ENCODE assay signal across 9 cellular contexts in the genomic region with DNA sequence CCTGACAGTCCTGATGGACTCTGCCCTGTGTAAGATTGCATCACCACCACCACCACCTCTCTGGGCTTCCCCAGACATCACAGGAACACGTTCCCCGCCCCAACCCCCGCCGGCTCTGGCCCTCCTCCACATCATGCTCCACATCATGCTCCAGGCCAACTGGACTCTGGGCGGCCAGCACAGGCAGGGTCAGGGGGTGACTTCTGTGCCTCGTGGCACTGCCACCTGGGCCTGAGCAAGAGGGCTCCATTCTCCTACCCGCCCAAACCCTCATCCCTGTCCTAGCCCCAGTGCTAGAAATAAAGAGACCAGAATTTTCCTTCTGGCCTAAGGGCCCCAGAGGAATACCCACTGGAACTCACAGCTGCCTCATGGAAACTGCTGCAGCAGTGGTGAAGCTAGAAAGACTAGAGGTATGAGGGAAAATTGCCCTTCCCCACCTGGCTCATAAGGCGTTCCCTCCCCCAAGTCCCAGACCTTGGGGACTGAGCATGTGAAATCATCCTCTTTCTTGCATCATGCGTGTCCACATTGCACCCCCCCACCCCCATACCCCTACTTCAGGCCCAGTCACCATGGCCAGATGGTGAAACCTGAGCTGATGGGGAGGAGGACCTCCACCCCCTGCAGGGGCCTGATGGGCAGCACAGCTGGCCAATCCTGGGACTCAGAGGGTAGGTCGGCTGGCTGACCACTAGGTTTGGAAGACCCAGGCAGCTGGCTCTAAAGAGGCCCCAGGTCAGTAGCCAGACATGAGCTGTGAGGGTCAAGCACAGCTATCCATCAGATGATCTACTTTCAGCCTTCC. TPM values are rescaled to one million over a fixed set of nuclear protein-coding genes. Genes with fewer than 3 reads are reported as not detected.
DNase-seq lines count a peak whose midpoint lies in the region; ATAC-seq and TF ChIP-seq lines count a peak whose summit lies in the region.
"Had no signal": no experiment of that assay in that cellular context is flagged by ENCODE, and none has a peak within 500 bp of the region (broad histone marks: within the 10 kb centered on the region; RNA-seq: fewer than 3 reads in every experiment).

A gene with protein sequence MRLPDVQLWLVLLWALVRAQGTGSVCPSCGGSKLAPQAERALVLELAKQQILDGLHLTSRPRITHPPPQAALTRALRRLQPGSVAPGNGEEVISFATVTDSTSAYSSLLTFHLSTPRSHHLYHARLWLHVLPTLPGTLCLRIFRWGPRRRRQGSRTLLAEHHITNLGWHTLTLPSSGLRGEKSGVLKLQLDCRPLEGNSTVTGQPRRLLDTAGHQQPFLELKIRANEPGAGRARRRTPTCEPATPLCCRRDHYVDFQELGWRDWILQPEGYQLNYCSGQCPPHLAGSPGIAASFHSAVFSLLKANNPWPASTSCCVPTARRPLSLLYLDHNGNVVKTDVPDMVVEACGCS (plus strand): TSS at position 742 of the 808 bp plus-strand sequence. CDS start 230 bp downstream, outside the sequence.

- TF ChIP-seq CTCF in DOHH2 (IDR thresholded peaks at IDR 0.05; ENCODE audit: low read depth, low read length, poor library complexity, severe bottlenecking) = no peak
- TF ChIP-seq CTCF in activated CD8-positive, alpha-beta T cell treated with anti-CD3 and anti-CD28 coated beads for 36 hours (IDR thresholded peaks at IDR 0.05) = no peak

- H3K27me3 Mint-ChIP-seq in activated CD8-positive, alpha-beta T cell treated with anti-CD3 and anti-CD28 coated beads for 36 hours = no peaks in the 10 kb centered on the region
- peaks cover 1% of the 10 kb centered on the region for H3K27me3 Mint-ChIP-seq in memory B cell

- H3K4me3 Mint-ChIP-seq in activated CD8-positive, alpha-beta T cell treated with anti-CD3 and anti-CD28 coated beads for 36 hours = peak within 1 kb of the TSS; percentile 81
- H3K4me3 Mint-ChIP-seq in memory B cell = peak within 1 kb of the TSS; percentile 84

- peaks cover 10% of the 10 kb centered on the region; the same call in 1 of the 2 replicates for H3F3A ChIP-seq in DOHH2 (ENCODE audit: control insufficient read depth, insufficient read depth)

- H3K36me3 ChIP-seq in DOHH2 (ENCODE audit: control insufficient read depth, low read length) (no peaks in the 10 kb centered on the region), MG63 (no peaks in the 10 kb centered on the region)

- H3K9me2 ChIP-seq in DOHH2 (replicated peaks; ENCODE audit: control insufficient read depth, low read length) = no peaks in the 10 kb centered on the region

- peak; percentile 58 for DNase-seq in MG63
- peak; percentile 64 for DNase-seq in activated CD8-positive, alpha-beta T cell treated with anti-CD3 and anti-CD28 coated beads for 36 hours
- DNase-seq in memory B cell (ENCODE audit: low spot score in 2 of 2) = no peak
- DNase-seq in central memory CD4-positive, alpha-beta T cell = no peak
- no peak for DNase-seq in GDM1 (lab: John Stamatoyannopoulos, UW)
- no peak for DNase-seq in COLO829 (ENCODE audit: low spot score)

- no peak for ATAC-seq in activated CD8-positive, alpha-beta T cell treated with anti-CD3 and anti-CD28 coated beads for 36 hours
- ATAC-seq in memory B cell (ENCODE audit: low read depth) (no peak), GM21528 (IDR thresholded peaks at IDR 0.05; ENCODE audit: low FRiP score, unreplicated experiment) (no peak)

- H3K4me1 Mint-ChIP-seq in activated CD8-positive, alpha-beta T cell treated with anti-CD3 and anti-CD28 coated beads for 36 hours (ENCODE audit: low read depth) = peaks cover 39% of the 10 kb centered on the region
- H3K4me1 Mint-ChIP-seq in memory B cell = peaks cover 22% of the 10 kb centered on the region

- no peaks in the 10 kb centered on the region for H3K27me3 ChIP-seq in DOHH2 (ENCODE audit: control insufficient read depth, low read length)
- H3K27me3 ChIP-seq in MG63 = no peaks in the 10 kb centered on the region

- H3K27ac ChIP-seq in DOHH2 (ENCODE audit: low read depth, low read length) = no peak within 1 kb of the TSS
- H3K27ac ChIP-seq: VCaP had no signal

- no peaks in the 10 kb centered on the region for H3K9me3 ChIP-seq in DOHH2 (ENCODE audit: control insufficient read depth, insufficient read depth, low read length)
- H3K9me3 ChIP-seq in MG63 = no peaks in the 10 kb centered on the region

- peak within 1 kb of the TSS; percentile 84 for H3K27ac Mint-ChIP-seq in activated CD8-positive, alpha-beta T cell treated with anti-CD3 and anti-CD28 coated beads for 36 hours
- peak within 1 kb of the TSS; percentile 9 for H3K27ac Mint-ChIP-seq in memory B cell

- no peaks in the 10 kb centered on the region for H3K9me3 Mint-ChIP-seq in activated CD8-positive, alpha-beta T cell treated with anti-CD3 and anti-CD28 coated beads for 36 hours
- no peaks in the 10 kb centered on the region for H3K9me3 Mint-ChIP-seq in memory B cell

- peak within 1 kb of the TSS; percentile 50 for H3K4me2 ChIP-seq in DOHH2 (ENCODE audit: low read length)

- intact Hi-C loops in activated CD8-positive, alpha-beta T cell treated with anti-CD3 and anti-CD28 coated beads for 36 hours (cut with micrococcal nuclease) = loop anchor here (5.0 to 10.0 kb wide), 2 partner anchors 150 to 192 kb away; no protein-coding TSS in a partner anchor

- H3K4me3 ChIP-seq in DOHH2 (ENCODE audit: low read length) = peak within 1 kb of the TSS; percentile 35
- H3K4me3 ChIP-seq in MG63 = no peak within 1 kb of the TSS

- CTCF ChIA-PET in activated CD8-positive, alpha-beta T cell treated with anti-CD3 and anti-CD28 coated beads for 36 hours (lab: Charles Lee) = interaction anchor here (0.8 to 7.1 kb wide), 39 partner anchors 9 to 241 kb away, joined by 3 to 118 read pairs (median 5); partner anchors contain the start of genes INHBC and MARS1

- POLR2A ChIA-PET in activated CD8-positive, alpha-beta T cell treated with anti-CD3 and anti-CD28 coated beads for 36 hours (lab: Charles Lee) = interaction anchor here (1.5 kb wide), 1 partner anchor 26 kb away, joined by 7 read pairs; no protein-coding TSS in a partner anchor

- no peaks in the 10 kb centered on the region for H3K36me3 Mint-ChIP-seq in activated CD8-positive, alpha-beta T cell treated with anti-CD3 and anti-CD28 coated beads for 36 hours (ENCODE audit: low read depth)
- no peaks in the 10 kb centered on the region for H3K36me3 Mint-ChIP-seq in memory B cell

- H3K79me2 ChIP-seq in DOHH2 (ENCODE audit: control insufficient read depth, low read length) = no peaks in the 10 kb centered on the region

- H3K4me1 ChIP-seq in DOHH2 (ENCODE audit: control insufficient read depth, low read length) = peaks cover 38% of the 10 kb centered on the region

- H4K20me1 ChIP-seq in DOHH2 (ENCODE audit: control insufficient read depth, insufficient read depth, low read depth, low read length) = no peaks in the 10 kb centered on the region

RNA-seq across cellular contexts. Expression of the gene that starts here (rescaled TPM):
- total RNA-seq in MG63 (2014; rRNA removed; shearing (Covaris generic); ENCODE audit: low replicate concordance) = 3.5 and 7.4 TPM in 2 replicates
- total RNA-seq in activated CD8-positive, alpha-beta T cell treated with anti-CD3 and anti-CD28 coated beads for 36 hours = 1 to 10 TPM; 1.7 to 2.3 TPM

Comparison
In these comparisons a context has a peak if more than half of its experiments do, and no peak if none do; other contexts are left out.
1. DNase-seq: peak in MG63 (single experiment) and activated CD8-positive, alpha-beta T cell treated with anti-CD3 and anti-CD28 coated beads for 36 hours (single experiment); none in memory B cell (0 of 2), central memory CD4-positive, alpha-beta T cell (single experiment), GDM1 (single experiment) and COLO829 (single experiment).